In the genomic region with DNA sequence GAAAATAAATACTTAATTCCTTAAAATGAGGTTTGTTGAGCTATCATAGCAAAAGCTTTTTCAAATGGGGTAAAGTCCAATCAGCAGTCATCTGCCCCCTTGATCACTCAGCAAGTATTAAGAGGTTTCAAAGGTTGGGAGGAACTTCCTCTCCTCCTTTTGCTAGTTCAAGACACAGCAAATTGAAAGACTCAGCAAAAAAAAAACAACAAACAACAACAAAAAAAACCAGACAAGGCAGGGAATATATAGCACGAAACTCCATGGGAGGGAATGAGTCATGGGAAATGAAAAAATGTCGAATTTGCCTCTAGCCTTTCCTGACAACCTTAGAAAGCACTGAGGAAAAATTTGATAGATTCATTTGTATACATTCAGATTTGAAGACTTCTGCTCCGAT, we compare ENCODE assay signal across 21 cellular contexts. TPM values are rescaled to one million over a fixed set of nuclear protein-coding genes. Genes with fewer than 3 reads are reported as not detected.
DNase-seq lines count a peak whose midpoint lies in the region; ATAC-seq and TF ChIP-seq lines count a peak whose summit lies in the region.
"Had no signal": no experiment of that assay in that cellular context is flagged by ENCODE, and none has a peak within 500 bp of the region (broad histone marks: within the 10 kb centered on the region; RNA-seq: fewer than 3 reads in every experiment).

No MANE protein-coding gene starts in this region.

- peaks cover 15% of the 10 kb centered on the region; the same call in 1 of the 2 replicates for H3K4me1 ChIP-seq in GM23248 (ENCODE audit: insufficient read depth)
- peaks cover 10% of the 10 kb centered on the region for H3K4me1 ChIP-seq in PC-9 (replicated peaks; ENCODE audit: insufficient read depth)
- H3K4me1 ChIP-seq in parathyroid adenoma = peaks cover 5% of the 10 kb centered on the region

- H3K79me2 ChIP-seq in GM23248 (ENCODE audit: insufficient read depth) (no peaks in the 10 kb centered on the region; the same call in 1 of the 2 replicates), PC-9 (ENCODE audit: low read depth) (no peaks in the 10 kb centered on the region), parathyroid adenoma (peaks cover 20% of the 10 kb centered on the region)

- intact Hi-C loops in PC-9 (cut with micrococcal nuclease; ENCODE audit: unreplicated experiment) = loop anchor here (5.0 kb wide), 1 partner anchor 112 kb away; no protein-coding TSS in a partner anchor
- intact Hi-C loops in dendritic cell treated with granulocyte-macrophage colony-stimulating factor and Interleukin-4, amounts not matched to agents 40 ng/mL and 50 ng/mL, for 4 days (cut with micrococcal nuclease) = no loop called here
- intact Hi-C loops in activated T-helper 1 cell treated with anti-CD3 and anti-CD28 coated beads, Interleukin-12 subunit alpha, Interleukin-12 subunit beta, Interleukin-2, Interleukin-4 antibody, amounts not matched to agents 30 ng/mL and 10 ng/mL and 1 ng/mL, durations not matched to agents 14 hours and 24 hours and 36 hours (cut with micrococcal nuclease) = loop anchor here (10.0 kb wide), 1 partner anchor 190 kb away; no protein-coding TSS in a partner anchor

- H3K4me1 Mint-ChIP-seq in dendritic cell treated with granulocyte-macrophage colony-stimulating factor and Interleukin-4, amounts not matched to agents 40 ng/mL and 50 ng/mL, for 4 days (ENCODE audit: low read depth) = peaks cover 23% of the 10 kb centered on the region
- no peaks in the 10 kb centered on the region for H3K4me1 Mint-ChIP-seq in activated T-helper 1 cell treated with anti-CD3 and anti-CD28 coated beads, Interleukin-12 subunit alpha, Interleukin-12 subunit beta, Interleukin-2, Interleukin-4 antibody, amounts not matched to agents 30 ng/mL and 10 ng/mL and 1 ng/mL, durations not matched to agents 14 hours and 24 hours and 36 hours (ENCODE audit: low read depth)

- H3K9ac ChIP-seq in GM23248 = no peak overlapping the region
- no peak overlapping the region for H3K9ac ChIP-seq in parathyroid adenoma
- H3K9ac ChIP-seq: BLaER1 had no signal

- H3K9me2 ChIP-seq in GM23248 (ENCODE audit: insufficient read depth) = no peaks in the 10 kb centered on the region
- H3K9me2 ChIP-seq in PC-9 (ENCODE audit: insufficient read depth) = no peaks in the 10 kb centered on the region

- H3K9me3 Mint-ChIP-seq in dendritic cell treated with granulocyte-macrophage colony-stimulating factor and Interleukin-4, amounts not matched to agents 40 ng/mL and 50 ng/mL, for 4 days = no peaks in the 10 kb centered on the region
- no peaks in the 10 kb centered on the region for H3K9me3 Mint-ChIP-seq in activated T-helper 1 cell treated with anti-CD3 and anti-CD28 coated beads, Interleukin-12 subunit alpha, Interleukin-12 subunit beta, Interleukin-2, Interleukin-4 antibody, amounts not matched to agents 30 ng/mL and 10 ng/mL and 1 ng/mL, durations not matched to agents 14 hours and 24 hours and 36 hours
- H3K9me3 Mint-ChIP-seq: activated naive CD4-positive, alpha-beta T cell treated with anti-CD3 and anti-CD28 coated beads, Interleukin-2, amount 50 U/mL, for 24 hours; immature natural killer cell had no signal

- H4K20me1 ChIP-seq in GM23248 (ENCODE audit: insufficient read depth) (no peaks in the 10 kb centered on the region), PC-9 (ENCODE audit: insufficient read depth) (no peaks in the 10 kb centered on the region)
- H4K20me1 ChIP-seq: BLaER1 had no signal

- no peak overlapping the region for H3K4me3 ChIP-seq in GM23248
- no peak overlapping the region for H3K4me3 ChIP-seq in PC-9
- H3K4me3 ChIP-seq in parathyroid adenoma (ENCODE audit: low read depth, low read length) = no peak overlapping the region
- H3K4me3 ChIP-seq: BLaER1, gastroesophageal sphincter, SJSA1 had no signal

- H3F3A ChIP-seq in GM23248 (ENCODE audit: insufficient read depth) (0 out of 2 replicates have a peak, but pooled peaks cover 4% of the 10 kb centered on the region), PC-9 (ENCODE audit: insufficient read depth, low read depth) (no peaks in the 10 kb centered on the region)

- peak overlapping the region; percentile 0 for H3K4me3 Mint-ChIP-seq in dendritic cell treated with granulocyte-macrophage colony-stimulating factor and Interleukin-4, amounts not matched to agents 40 ng/mL and 50 ng/mL, for 4 days
- no peak overlapping the region for H3K4me3 Mint-ChIP-seq in activated T-helper 1 cell treated with anti-CD3 and anti-CD28 coated beads, Interleukin-12 subunit alpha, Interleukin-12 subunit beta, Interleukin-2, Interleukin-4 antibody, amounts not matched to agents 30 ng/mL and 10 ng/mL and 1 ng/mL, durations not matched to agents 14 hours and 24 hours and 36 hours
- H3K4me3 Mint-ChIP-seq: activated naive CD4-positive, alpha-beta T cell treated with anti-CD3 and anti-CD28 coated beads, Interleukin-2, amount 50 U/mL, for 24 hours; immature natural killer cell had no signal

- no peaks in the 10 kb centered on the region for H3K27me3 Mint-ChIP-seq in dendritic cell treated with granulocyte-macrophage colony-stimulating factor and Interleukin-4, amounts not matched to agents 40 ng/mL and 50 ng/mL, for 4 days
- H3K27me3 Mint-ChIP-seq in activated T-helper 1 cell treated with anti-CD3 and anti-CD28 coated beads, Interleukin-12 subunit alpha, Interleukin-12 subunit beta, Interleukin-2, Interleukin-4 antibody, amounts not matched to agents 30 ng/mL and 10 ng/mL and 1 ng/mL, durations not matched to agents 14 hours and 24 hours and 36 hours (ENCODE audit: insufficient read depth) = peaks cover 25% of the 10 kb centered on the region
- H3K27me3 Mint-ChIP-seq: activated naive CD4-positive, alpha-beta T cell treated with anti-CD3 and anti-CD28 coated beads, Interleukin-2, amount 50 U/mL, for 24 hours had no signal

- POLR2A ChIA-PET in PC-9 (lab: Charles Lee; ENCODE audit: unreplicated experiment) = interaction anchor here (0.6 to 0.7 kb wide), 2 partner anchors 38 to 89 kb away, joined by 5 read pairs; no protein-coding TSS in a partner anchor

- H3K9me3 ChIP-seq in GM23248 (ENCODE audit: low read depth) (no peaks in the 10 kb centered on the region), PC-9 (ENCODE audit: insufficient read depth, low read depth) (no peaks in the 10 kb centered on the region), parathyroid adenoma (ENCODE audit: control insufficient read depth, low read length) (no peaks in the 10 kb centered on the region)
- H3K9me3 ChIP-seq: gastroesophageal sphincter, SJSA1 had no signal

- H3K27me3 ChIP-seq in GM23248 (replicated peaks; ENCODE audit: insufficient read depth) (no peaks in the 10 kb centered on the region), PC-9 (ENCODE audit: insufficient read depth, low read depth) (no peaks in the 10 kb centered on the region), parathyroid adenoma (ENCODE audit: control insufficient read depth, insufficient read depth, low read length) (no peaks in the 10 kb centered on the region)
- H3K27me3 ChIP-seq: gastroesophageal sphincter had no signal

- peak overlapping the region; percentile 49 for H3K27ac Mint-ChIP-seq in dendritic cell treated with granulocyte-macrophage colony-stimulating factor and Interleukin-4, amounts not matched to agents 40 ng/mL and 50 ng/mL, for 4 days
- H3K27ac Mint-ChIP-seq in activated T-helper 1 cell treated with anti-CD3 and anti-CD28 coated beads, Interleukin-12 subunit alpha, Interleukin-12 subunit beta, Interleukin-2, Interleukin-4 antibody, amounts not matched to agents 30 ng/mL and 10 ng/mL and 1 ng/mL, durations not matched to agents 14 hours and 24 hours and 36 hours = no peak overlapping the region
- H3K27ac Mint-ChIP-seq: immature natural killer cell had no signal

- H3K36me3 ChIP-seq in GM23248 (ENCODE audit: low read depth) (no peaks in the 10 kb centered on the region), PC-9 (ENCODE audit: low read depth) (no peaks in the 10 kb centered on the region), parathyroid adenoma (ENCODE audit: control insufficient read depth, insufficient read depth, low read length) (no peaks in the 10 kb centered on the region)
- H3K36me3 ChIP-seq: BLaER1, gastroesophageal sphincter, SJSA1 had no signal

- no TSS peak for BruUV-seq in PC-9 (replicated peaks; lab: Mats Ljungman, UMichigan)

- peak; percentile 64 for DNase-seq in GM23248
- DNase-seq in PC-9 = peak in 1 of 2 experiments; percentile 56
- DNase-seq in DMS 273 treated with DMSO at 0.1 percent for 48 hours (lab: John Stamatoyannopoulos, UW) = no peak
- DNase-seq in activated T-helper 1 cell treated with anti-CD3 and anti-CD28 coated beads, Interleukin-12 subunit alpha, Interleukin-12 subunit beta, Interleukin-2, Interleukin-4 antibody, amounts not matched to agents 30 ng/mL and 10 ng/mL and 1 ng/mL, durations not matched to agents 14 hours and 24 hours and 36 hours (ENCODE audit: low spot score) = no peak
- DNase-seq: activated CD4-positive, alpha-beta T cell treated with anti-CD3 and anti-CD28 coated beads for 48 hours; central memory CD4-positive, alpha-beta T cell; DMS79; GOT3; immature natural killer cell; NCI-H1105; stimulated activated CD4-positive, alpha-beta T cell treated with anti-CD3 and anti-CD28 coated beads, Interleukin-1b, Interleukin-23, amount 100 ng/mL, for 48 hours had no signal

- no peaks in the 10 kb centered on the region for H3K36me3 Mint-ChIP-seq in dendritic cell treated with granulocyte-macrophage colony-stimulating factor and Interleukin-4, amounts not matched to agents 40 ng/mL and 50 ng/mL, for 4 days (ENCODE audit: low read depth)
- no peaks in the 10 kb centered on the region for H3K36me3 Mint-ChIP-seq in activated T-helper 1 cell treated with anti-CD3 and anti-CD28 coated beads, Interleukin-12 subunit alpha, Interleukin-12 subunit beta, Interleukin-2, Interleukin-4 antibody, amounts not matched to agents 30 ng/mL and 10 ng/mL and 1 ng/mL, durations not matched to agents 14 hours and 24 hours and 36 hours (ENCODE audit: low read depth)
- H3K36me3 Mint-ChIP-seq: activated naive CD4-positive, alpha-beta T cell treated with anti-CD3 and anti-CD28 coated beads, Interleukin-2, amount 50 U/mL, for 24 hours; immature natural killer cell had no signal

- H3K27ac ChIP-seq in GM23248 = no peak overlapping the region
- H3K27ac ChIP-seq in PC-9 = 0 out of 2 replicates have a peak overlapping the region, but pooled peaks have one; percentile 14
- H3K27ac ChIP-seq in parathyroid adenoma = peak overlapping the region; percentile 36
- H3K27ac ChIP-seq: BLaER1, gastroesophageal sphincter, SJSA1 had no signal

- H2AFZ ChIP-seq in GM23248 = no peak overlapping the region
- H2AFZ ChIP-seq in PC-9 = no peak overlapping the region
- peak overlapping the region; percentile 31 for H2AFZ ChIP-seq in parathyroid adenoma

- H3K4me2 ChIP-seq in GM23248 (ENCODE audit: unreplicated experiment) (peak overlapping the region; percentile 28), PC-9 (peak overlapping the region; percentile 40), parathyroid adenoma (ENCODE audit: low read length) (no peak overlapping the region)
- H3K4me2 ChIP-seq: BLaER1 had no signal

- ATAC-seq in GM19035 (IDR thresholded peaks at IDR 0.05; ENCODE audit: unreplicated experiment) = no peak
- ATAC-seq in GM21381 (IDR thresholded peaks at IDR 0.05; ENCODE audit: unreplicated experiment) = no peak
- ATAC-seq: gastroesophageal sphincter had no signal

- WGBS in GM23248 (ENCODE audit: low coverage in 1 of 2, low lambda C conversion rate in 2 of 2, missing lambda C conversion rate in 2 of 2), 2 experiments = 28 to 34% methylated on average over 3 of the region's 3 CpGs

- CTCF ChIA-PET in PC-9 (lab: Charles Lee) = interaction anchor here (0.7 to 2.6 kb wide), 3 partner anchors 64 to 639 kb away, joined by 3 to 9 read pairs (median 5); no protein-coding TSS in a partner anchor

- in situ Hi-C loops in GM23248 (cut with MboI) = no loop called here

- TF ChIP-seq CTCF in PC-9 (conservative IDR thresholded peaks at IDR 0.05) (no peak), parathyroid adenoma (IDR thresholded peaks at IDR 0.05) (no peak)

RNA-seq across cellular contexts. Expression of gene SLC7A8, which starts 1.6 kb away (rescaled TPM):
- total RNA-seq in GM23248 (2014; rRNA removed; shearing (Covaris generic)) = 2.7 and 6.7 TPM in 2 replicates
- polyA plus RNA-seq in GM23248 (2016; fragmentation: Nextera tagmentation; extraction: Ambion mirVana) = 9.8 and 9.9 TPM in 2 replicates
- 2.0 and 3.6 TPM in 2 replicates for total RNA-seq in PC-9 (2021)
- total RNA-seq in activated T-helper 1 cell treated with anti-CD3 and anti-CD28 coated beads, Interleukin-12 subunit alpha, Interleukin-12 subunit beta, Interleukin-2, Interleukin-4 antibody, amounts not matched to agents 30 ng/mL and 10 ng/mL and 1 ng/mL, durations not matched to agents 14 hours and 24 hours and 36 hours = not detected in 2 replicates

RNA-seq across cellular contexts. Expression of gene RNF212B, which starts 52.7 kb away (rescaled TPM):
- total RNA-seq in GM23248 (2014; rRNA removed; shearing (Covaris generic)) = not detected in 2 replicates
- not detected in 2 replicates for polyA plus RNA-seq in GM23248 (2016; fragmentation: Nextera tagmentation; extraction: Ambion mirVana)
- total RNA-seq in PC-9 (2021) = not detected in 2 replicates
- not detected in 2 replicates for total RNA-seq in activated T-helper 1 cell treated with anti-CD3 and anti-CD28 coated beads, Interleukin-12 subunit alpha, Interleukin-12 subunit beta, Interleukin-2, Interleukin-4 antibody, amounts not matched to agents 30 ng/mL and 10 ng/mL and 1 ng/mL, durations not matched to agents 14 hours and 24 hours and 36 hours
- total RNA-seq: gastroesophageal sphincter, mesenteric fat pad, SJSA1, temporal lobe had no signal
- polyA plus RNA-seq: immature natural killer cell had no signal
